15 cellular contexts compared by ENCODE assay signal in genomic region chr3:21920431-21920830, GRCh38.
DNase-seq lines count a peak whose midpoint lies in the region; ATAC-seq and TF ChIP-seq lines count a peak whose summit lies in the region.
"Had no signal": no experiment of that assay in that cellular context is flagged by ENCODE, and none has a peak within 500 bp of the region (broad histone marks: within the 10 kb centered on the region; RNA-seq: fewer than 3 reads in every experiment).

No MANE protein-coding gene starts in this region.

- no peak overlapping the region for H3K4me3 Mint-ChIP-seq in endodermal cell
- no peak overlapping the region for H3K4me3 Mint-ChIP-seq in mesothelial cell of epicardium
- no peak overlapping the region for H3K4me3 Mint-ChIP-seq in activated naive CD8-positive, alpha-beta T cell treated with anti-CD3 and anti-CD28 coated beads, Interleukin-2, amount 50 U/mL, for 24 hours
- no peak overlapping the region for H3K4me3 Mint-ChIP-seq in activated CD4-positive, alpha-beta memory T cell treated with anti-CD3 and anti-CD28 coated beads for 36 hours
- H3K4me3 Mint-ChIP-seq: CD4-positive, CD25-positive, alpha-beta regulatory T cell had no signal

- CTCF ChIA-PET in activated CD4-positive, alpha-beta memory T cell treated with anti-CD3 and anti-CD28 coated beads for 36 hours (lab: Charles Lee): no interaction called here

- no peaks in the 10 kb centered on the region for H3K4me1 ChIP-seq in endodermal cell (ENCODE audit: control insufficient read depth, insufficient read depth, low read length)
- H3K4me1 ChIP-seq: right lobe of liver had no signal

- no peak overlapping the region for H3K27ac ChIP-seq in endodermal cell (ENCODE audit: low read depth, low read length)
- H3K27ac ChIP-seq: right lobe of liver had no signal

- POLR2A ChIA-PET in activated CD4-positive, alpha-beta memory T cell treated with anti-CD3 and anti-CD28 coated beads for 36 hours (lab: Charles Lee): no interaction called here

- no peaks in the 10 kb centered on the region for H3K9me3 ChIP-seq in endodermal cell (ENCODE audit: control insufficient read depth, low read length)
- H3K9me3 ChIP-seq: right lobe of liver had no signal

- 100% methylated on average over 1 of the region's 1 CpG for WGBS in endodermal cell (ENCODE audit: insufficient coverage in 1 of 2, insufficient read length in 1 of 2), 2 experiments

- H3K27me3 Mint-ChIP-seq in endodermal cell (ENCODE audit: insufficient read depth): no peaks in the 10 kb centered on the region
- no peaks in the 10 kb centered on the region for H3K27me3 Mint-ChIP-seq in mesothelial cell of epicardium (ENCODE audit: low read depth)
- H3K27me3 Mint-ChIP-seq in activated naive CD8-positive, alpha-beta T cell treated with anti-CD3 and anti-CD28 coated beads, Interleukin-2, amount 50 U/mL, for 24 hours: no peaks in the 10 kb centered on the region
- no peaks in the 10 kb centered on the region for H3K27me3 Mint-ChIP-seq in activated CD4-positive, alpha-beta memory T cell treated with anti-CD3 and anti-CD28 coated beads for 36 hours
- H3K27me3 Mint-ChIP-seq: CD4-positive, CD25-positive, alpha-beta regulatory T cell had no signal

- DNase-seq in EL (peak; percentile 87), NCI-H226 (peak; percentile 75), endodermal cell (no peak), mesothelial cell of epicardium (ENCODE audit: low spot score in 2 of 2, unreplicated experiment in 2 of 2) (no peak), foreskin melanocyte (no peak), HPDE6-E6E7 (ENCODE audit: extremely low spot score) (no peak)
- DNase-seq in activated naive CD8-positive, alpha-beta T cell treated with anti-CD3 and anti-CD28 coated beads, Interleukin-2, amount 50 U/mL, for 24 hours: no peak
- no peak for DNase-seq in activated CD4-positive, alpha-beta memory T cell treated with anti-CD3 and anti-CD28 coated beads for 36 hours
- DNase-seq: activated naive CD4-positive, alpha-beta T cell; CD4-positive, CD25-positive, alpha-beta regulatory T cell; GDM1; NCI-H146; NCI-H524 treated with DMSO at 0.1 percent for 48 hours; right lobe of liver had no signal

- H3K36me3 ChIP-seq in endodermal cell (ENCODE audit: control insufficient read depth, insufficient read depth, low read length): no peaks in the 10 kb centered on the region
- H3K36me3 ChIP-seq: right lobe of liver had no signal

- H3K36me3 Mint-ChIP-seq in endodermal cell (ENCODE audit: low read depth): no peaks in the 10 kb centered on the region
- no peaks in the 10 kb centered on the region for H3K36me3 Mint-ChIP-seq in mesothelial cell of epicardium
- no peaks in the 10 kb centered on the region for H3K36me3 Mint-ChIP-seq in activated naive CD8-positive, alpha-beta T cell treated with anti-CD3 and anti-CD28 coated beads, Interleukin-2, amount 50 U/mL, for 24 hours (ENCODE audit: low read depth)
- H3K36me3 Mint-ChIP-seq in activated CD4-positive, alpha-beta memory T cell treated with anti-CD3 and anti-CD28 coated beads for 36 hours: no peaks in the 10 kb centered on the region
- H3K36me3 Mint-ChIP-seq: CD4-positive, CD25-positive, alpha-beta regulatory T cell had no signal

- intact Hi-C loops in activated CD4-positive, alpha-beta memory T cell treated with anti-CD3 and anti-CD28 coated beads for 36 hours (cut with micrococcal nuclease): no loop called here

- H3K27ac Mint-ChIP-seq in endodermal cell (peak overlapping the region; percentile 81), mesothelial cell of epicardium (peak overlapping the region; percentile 56)
- H3K27ac Mint-ChIP-seq in activated naive CD8-positive, alpha-beta T cell treated with anti-CD3 and anti-CD28 coated beads, Interleukin-2, amount 50 U/mL, for 24 hours: no peak overlapping the region
- no peak overlapping the region for H3K27ac Mint-ChIP-seq in activated CD4-positive, alpha-beta memory T cell treated with anti-CD3 and anti-CD28 coated beads for 36 hours
- H3K27ac Mint-ChIP-seq: CD4-positive, CD25-positive, alpha-beta regulatory T cell had no signal

- no peak for ATAC-seq in activated naive CD8-positive, alpha-beta T cell treated with anti-CD3 and anti-CD28 coated beads, Interleukin-2, amount 50 U/mL, for 24 hours
- ATAC-seq: Panc1, right lobe of liver had no signal

- no peak overlapping the region for H3K9ac ChIP-seq in endodermal cell (ENCODE audit: extremely low read depth, low read length, poor library complexity, severe bottlenecking)

- no peak overlapping the region for H3K4me3 ChIP-seq in endodermal cell (ENCODE audit: low read length)
- H3K4me3 ChIP-seq: right lobe of liver had no signal

- H3K4me1 Mint-ChIP-seq in endodermal cell (peaks cover 23% of the 10 kb centered on the region), mesothelial cell of epicardium (peaks cover 16% of the 10 kb centered on the region)
- no peaks in the 10 kb centered on the region for H3K4me1 Mint-ChIP-seq in activated naive CD8-positive, alpha-beta T cell treated with anti-CD3 and anti-CD28 coated beads, Interleukin-2, amount 50 U/mL, for 24 hours
- H3K4me1 Mint-ChIP-seq in activated CD4-positive, alpha-beta memory T cell treated with anti-CD3 and anti-CD28 coated beads for 36 hours (ENCODE audit: low read depth): no peaks in the 10 kb centered on the region
- H3K4me1 Mint-ChIP-seq: CD4-positive, CD25-positive, alpha-beta regulatory T cell had no signal

- no peak for TF ChIP-seq CTCF in endodermal cell (conservative IDR thresholded peaks at IDR 0.05)
- no peak for TF ChIP-seq CTCF in mesothelial cell of epicardium (IDR thresholded peaks at IDR 0.05; ENCODE audit: unreplicated experiment)

- no peaks in the 10 kb centered on the region for H3K27me3 ChIP-seq in endodermal cell (ENCODE audit: control insufficient read depth, insufficient read depth, low read length, poor library complexity, severe bottlenecking)
- H3K27me3 ChIP-seq: right lobe of liver had no signal

- H3K9me3 Mint-ChIP-seq in endodermal cell (peaks cover 3% of the 10 kb centered on the region), mesothelial cell of epicardium (peaks cover 5% of the 10 kb centered on the region)
- H3K9me3 Mint-ChIP-seq in activated naive CD8-positive, alpha-beta T cell treated with anti-CD3 and anti-CD28 coated beads, Interleukin-2, amount 50 U/mL, for 24 hours: peaks cover 4% of the 10 kb centered on the region
- peaks cover 13% of the 10 kb centered on the region for H3K9me3 Mint-ChIP-seq in activated CD4-positive, alpha-beta memory T cell treated with anti-CD3 and anti-CD28 coated beads for 36 hours

Comparison
In these comparisons a context has a peak if more than half of its experiments do, and no peak if none do; other contexts are left out.
1. DNase-seq: peak in EL (single experiment) and NCI-H226 (single experiment); none in endodermal cell (single experiment), mesothelial cell of epicardium (0 of 2), activated naive CD8-positive, alpha-beta T cell treated with anti-CD3 and anti-CD28 coated beads, Interleukin-2, amount 50 U/mL, for 24 hours (single experiment), foreskin melanocyte (single experiment), HPDE6-E6E7 (single experiment) and activated CD4-positive, alpha-beta memory T cell treated with anti-CD3 and anti-CD28 coated beads for 36 hours (single experiment).
2. H3K27ac Mint-ChIP-seq: peak in endodermal cell (single experiment) and mesothelial cell of epicardium (single experiment); none in activated naive CD8-positive, alpha-beta T cell treated with anti-CD3 and anti-CD28 coated beads, Interleukin-2, amount 50 U/mL, for 24 hours (single experiment) and activated CD4-positive, alpha-beta memory T cell treated with anti-CD3 and anti-CD28 coated beads for 36 hours (single experiment).